8 cellular contexts compared by ENCODE assay signal in the genomic region with DNA sequence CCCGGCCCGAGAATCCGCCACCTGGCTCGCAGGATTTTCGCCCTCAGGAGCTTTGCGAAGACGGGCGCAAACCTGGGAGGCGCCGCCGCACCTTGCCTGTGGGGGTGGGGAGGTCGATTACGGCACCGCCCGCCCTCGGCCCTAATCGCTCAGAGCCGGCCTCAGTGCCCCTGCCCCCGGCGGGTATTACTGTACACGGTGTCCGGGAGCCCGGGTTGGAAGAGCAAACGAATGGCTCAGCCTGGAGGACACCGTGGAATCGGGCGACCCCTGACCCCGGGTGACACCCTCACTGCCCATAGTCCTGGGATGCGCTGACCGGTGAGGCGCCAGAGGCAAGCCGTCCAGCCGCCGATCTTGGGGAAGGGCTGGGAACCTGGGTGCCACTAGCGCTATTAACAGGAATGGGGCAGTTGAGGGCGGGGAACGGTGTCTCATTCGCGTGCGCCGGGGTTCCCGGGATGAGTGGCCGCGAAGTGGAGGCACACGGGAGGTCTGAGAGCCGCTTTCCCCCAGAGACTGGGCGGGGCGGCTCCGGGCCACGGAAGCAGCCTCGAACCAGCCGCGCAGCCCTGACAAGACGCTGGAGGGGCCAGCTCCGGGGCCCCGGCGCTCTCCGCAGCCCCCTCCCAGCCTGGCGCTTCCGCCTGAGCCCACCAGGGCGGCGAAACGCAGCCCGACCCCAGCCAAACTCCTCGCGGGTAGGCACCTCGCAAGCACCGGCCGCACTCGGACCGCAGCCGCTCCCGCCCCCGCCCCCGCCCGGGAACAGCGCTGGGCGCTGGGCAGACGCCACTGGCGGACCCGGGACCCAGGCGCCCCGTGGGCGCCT.
DNase-seq lines count a peak whose midpoint lies in the region; ATAC-seq, FAIRE-seq and TF ChIP-seq lines count a peak whose summit lies in the region.

No MANE protein-coding gene starts in this region.

- POLR2A ChIA-PET in GM12878 (lab: Charles Lee) = interaction anchor here (0.6 kb wide), 1 partner anchor 1888 kb away, joined by 3 read pairs; no protein-coding TSS in a partner anchor

- H3K4me1 ChIP-seq in ES-I3 (ENCODE audit: insufficient read depth, low read length) (peaks cover 40% of the 10 kb centered on the region), GM12878 (ENCODE audit: control insufficient read depth, insufficient read depth, low read length) (peaks cover 7% of the 10 kb centered on the region)

- TF ChIP-seq CTCF in GM12878 (IDR thresholded peaks at IDR 0.05 in 2 of 3, conservative IDR thresholded peaks at IDR 0.05 in 1 of 3; ENCODE audit: control insufficient read depth in 2 of 3, extremely low read depth in 1 of 3, insufficient read depth in 1 of 3, low read depth in 3 of 3, low read length in 3 of 3) = 0 out of 6 replicates have a peak, but pooled peaks of 1 of the 3 experiments have one; percentile 8

- no peak for TF ChIP-seq EP300 in GM12878 (IDR thresholded peaks at IDR 0.05; ENCODE audit: borderline replicate concordance in 1 of 2, control insufficient read depth in 1 of 2, low read depth in 2 of 2, low read length in 2 of 2)

- no peaks in the 10 kb centered on the region for H3K36me3 Mint-ChIP-seq in natural killer cell treated with Interleukin-12 subunit alpha and Interleukin-12 subunit beta and Interleukin-15 and Interleukin-18, amount 100 ng/mL, for 72 hours

- H3K9ac ChIP-seq in ES-I3 (ENCODE audit: low read depth, low read length) (peak overlapping the region; percentile 72), GM12878 (ENCODE audit: control insufficient read depth, insufficient read depth, low read length) (no peak overlapping the region)

- H3K79me2 ChIP-seq in GM12878 (ENCODE audit: control insufficient read depth, insufficient read depth, low read length) = no peaks in the 10 kb centered on the region

- H3K36me3 ChIP-seq in ES-I3 (ENCODE audit: insufficient read depth, low read length) = no peaks in the 10 kb centered on the region
- H3K36me3 ChIP-seq in GM12878 (ENCODE audit: control insufficient read depth in 2 of 2, insufficient read depth in 2 of 2, low read length in 1 of 2) = no peaks in the 10 kb centered on the region

- no peak overlapping the region for H3K27ac Mint-ChIP-seq in natural killer cell treated with Interleukin-12 subunit alpha and Interleukin-12 subunit beta and Interleukin-15 and Interleukin-18, amount 100 ng/mL, for 72 hours

- TF ChIP-seq POLR2A in GM12878 (IDR thresholded peaks at IDR 0.05; ENCODE audit: low read depth, low read length) = no peak

- peak; percentile 71 for DNase-seq in HuH-7 (ENCODE audit: low spot score)
- DNase-seq in GM12878 (ENCODE audit: low read depth, low spot score) = no peak
- no peak for DNase-seq in natural killer cell treated with Interleukin-12 subunit alpha and Interleukin-12 subunit beta and Interleukin-15 and Interleukin-18, amount 100 ng/mL, for 72 hours (ENCODE audit: low spot score)
- no peak for DNase-seq in midbrain (lab: John Stamatoyannopoulos, UW)
- DNase-seq in amniotic stem cell (lab: John Stamatoyannopoulos, UW) = no peak
- DNase-seq in effector CD4-positive, alpha-beta T cell = no peak
- no peak for DNase-seq in NCI-H446 treated with DMSO at 0.1 percent for 48 hours (lab: John Stamatoyannopoulos, UW)

- CTCF ChIA-PET in GM12878 (lab: Yijun Ruan, JAX) = no interaction called here

- H3K4me1 Mint-ChIP-seq in natural killer cell treated with Interleukin-12 subunit alpha and Interleukin-12 subunit beta and Interleukin-15 and Interleukin-18, amount 100 ng/mL, for 72 hours (ENCODE audit: low read depth in 2 of 2) = peaks cover 19 to 21% of the 10 kb centered on the region in 2 donors

- H2AFZ ChIP-seq in GM12878 (ENCODE audit: control insufficient read depth, low read depth, low read length) = peak overlapping the region; percentile 18; the same call in 1 of the 2 replicates

- RAD21 ChIA-PET in GM12878 (lab: Charles Lee; ENCODE audit: unreplicated experiment) = no interaction called here

- peak; percentile 9 for ATAC-seq in GM12878
- peak in 1 of 2 donors; percentile 3 for ATAC-seq in natural killer cell treated with Interleukin-12 subunit alpha and Interleukin-12 subunit beta and Interleukin-15 and Interleukin-18, amount 100 ng/mL, for 72 hours

- no peak for FAIRE-seq in GM12878 (lab: Jason Lieb, UNC)

- in situ Hi-C loops in GM12878 (cut with MboI) = no loop called here

- H3K9me3 ChIP-seq in ES-I3 (ENCODE audit: control insufficient read depth, insufficient read depth, low read length) = no peaks in the 10 kb centered on the region; the same call in 1 of the 2 replicates
- H3K9me3 ChIP-seq in GM12878 (replicated peaks; ENCODE audit: control insufficient read depth, insufficient read depth, low read length) = no peaks in the 10 kb centered on the region; the same call in 2 of the 3 replicates

- peaks cover 24 to 35% of the 10 kb centered on the region in 2 donors for H3K27me3 Mint-ChIP-seq in natural killer cell treated with Interleukin-12 subunit alpha and Interleukin-12 subunit beta and Interleukin-15 and Interleukin-18, amount 100 ng/mL, for 72 hours

- H3K27ac ChIP-seq in GM12878 (ENCODE audit: control insufficient read depth, insufficient read depth) = no peak overlapping the region

- 2% methylated on average over 60 of the region's 84 CpGs for WGBS in GM12878 (ENCODE audit: insufficient coverage, insufficient replicate concordance, low lambda C conversion rate, missing lambda C conversion rate)

- no peaks in the 10 kb centered on the region for H3K9me3 Mint-ChIP-seq in natural killer cell treated with Interleukin-12 subunit alpha and Interleukin-12 subunit beta and Interleukin-15 and Interleukin-18, amount 100 ng/mL, for 72 hours

- SMC1A ChIA-PET in GM12878 (lab: Charles Lee; ENCODE audit: uncharacterized antibody, unreplicated experiment) = no interaction called here

- no peak for TF ChIP-seq RAD21 in GM12878 (IDR thresholded peaks at IDR 0.05; ENCODE audit: insufficient read depth, low read depth, low read length)

- H3K4me2 ChIP-seq in GM12878 (ENCODE audit: control insufficient read depth, insufficient read depth) = peak overlapping the region; percentile 90

- BruUV-seq in GM12878 (replicated peaks; lab: Mats Ljungman, UMichigan) = no TSS peak

- peak overlapping the region; percentile 74; the same call in 1 of the 2 replicates for H3K4me3 ChIP-seq in GM12878

- intact Hi-C loops in GM12878 (cut with micrococcal nuclease; ENCODE audit: unreplicated experiment) = no loop called here

- peak overlapping the region; percentile 53 for H3K4me3 Mint-ChIP-seq in natural killer cell treated with Interleukin-12 subunit alpha and Interleukin-12 subunit beta and Interleukin-15 and Interleukin-18, amount 100 ng/mL, for 72 hours

- no peaks in the 10 kb centered on the region for H4K20me1 ChIP-seq in GM12878 (ENCODE audit: control insufficient read depth, insufficient read depth)

- H3K27me3 ChIP-seq in GM12878 (replicated peaks in 1 of 2; ENCODE audit: control insufficient read depth in 2 of 2, insufficient read depth in 2 of 2, low read length in 1 of 2) = peaks cover 19 to 28% of the 10 kb centered on the region in 2 experiments

TF ChIP-seq in GM12878, 131 proteins besides CTCF, POLR2A, EP300 and RAD21:
- TF ChIP-seq, protein P1, sequence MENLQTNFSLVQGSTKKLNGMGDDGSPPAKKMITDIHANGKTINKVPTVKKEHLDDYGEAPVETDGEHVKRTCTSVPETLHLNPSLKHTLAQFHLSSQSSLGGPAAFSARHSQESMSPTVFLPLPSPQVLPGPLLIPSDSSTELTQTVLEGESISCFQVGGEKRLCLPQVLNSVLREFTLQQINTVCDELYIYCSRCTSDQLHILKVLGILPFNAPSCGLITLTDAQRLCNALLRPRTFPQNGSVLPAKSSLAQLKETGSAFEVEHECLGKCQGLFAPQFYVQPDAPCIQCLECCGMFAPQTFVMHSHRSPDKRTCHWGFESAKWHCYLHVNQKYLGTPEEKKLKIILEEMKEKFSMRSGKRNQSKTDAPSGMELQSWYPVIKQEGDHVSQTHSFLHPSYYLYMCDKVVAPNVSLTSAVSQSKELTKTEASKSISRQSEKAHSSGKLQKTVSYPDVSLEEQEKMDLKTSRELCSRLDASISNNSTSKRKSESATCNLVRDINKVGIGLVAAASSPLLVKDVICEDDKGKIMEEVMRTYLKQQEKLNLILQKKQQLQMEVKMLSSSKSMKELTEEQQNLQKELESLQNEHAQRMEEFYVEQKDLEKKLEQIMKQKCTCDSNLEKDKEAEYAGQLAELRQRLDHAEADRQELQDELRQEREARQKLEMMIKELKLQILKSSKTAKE (IDR thresholded peaks at IDR 0.05; ENCODE audit: low read depth, poor library complexity, severe bottlenecking) = no peak
- TF ChIP-seq MEF2A (IDR thresholded peaks at IDR 0.05; ENCODE audit: insufficient read depth, low read depth, low read length) (no peak), POLR2AphosphoS5 (IDR thresholded peaks at IDR 0.05; ENCODE audit: low read length) (no peak), NR2F1 (conservative IDR thresholded peaks at IDR 0.05) (0 out of 2 replicates have a peak, but pooled peaks have one; percentile 14)
